ENCODE assay signal across 14 cellular contexts in the genomic region with DNA sequence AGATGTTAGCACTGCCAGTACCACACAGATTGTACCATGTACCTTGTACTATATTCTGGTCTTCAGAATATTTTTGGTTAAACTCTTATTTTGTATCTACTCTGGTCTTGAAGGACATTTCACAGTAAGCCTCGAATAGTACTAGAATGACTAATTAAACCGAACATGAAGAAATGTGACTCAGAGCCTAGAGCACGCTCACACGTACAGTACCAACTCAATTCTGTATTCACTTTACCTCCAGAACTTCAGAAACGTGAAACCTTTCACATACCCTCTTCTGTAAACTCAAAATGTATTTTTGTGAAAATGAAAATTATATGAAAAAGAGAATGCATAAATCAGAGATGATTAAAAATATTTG.
DNase-seq lines count a peak whose midpoint lies in the region; ATAC-seq and TF ChIP-seq lines count a peak whose summit lies in the region.
"Had no signal": no experiment of that assay in that cellular context is flagged by ENCODE, and none has a peak within 500 bp of the region (broad histone marks: within the 10 kb centered on the region; RNA-seq: fewer than 3 reads in every experiment).

No MANE protein-coding gene starts in this region.

- no peak overlapping the region for H3K4me3 Mint-ChIP-seq in glutamatergic neuron (ENCODE audit: unreplicated experiment)
- H3K4me3 Mint-ChIP-seq: CD4-positive, alpha-beta T cell; T-cell had no signal

- no peak for TF ChIP-seq POLR2A in gastrocnemius medialis (IDR thresholded peaks at IDR 0.05)

- no peaks in the 10 kb centered on the region for H3K27me3 ChIP-seq in GM23248 (replicated peaks; ENCODE audit: insufficient read depth)
- no peaks in the 10 kb centered on the region for H3K27me3 ChIP-seq in adipocyte (replicated peaks; ENCODE audit: control insufficient read depth, insufficient read depth, low read length)
- no peaks in the 10 kb centered on the region for H3K27me3 ChIP-seq in gastrocnemius medialis

- H3K9me3 ChIP-seq in GM23248 (ENCODE audit: low read depth) = no peaks in the 10 kb centered on the region
- H3K9me3 ChIP-seq in adipocyte (ENCODE audit: control insufficient read depth, low read length) = no peaks in the 10 kb centered on the region
- H3K9me3 ChIP-seq in gastrocnemius medialis = no peaks in the 10 kb centered on the region

- H3K9ac ChIP-seq in GM23248 (no peak overlapping the region; the same call in 1 of the 2 replicates), adipocyte (ENCODE audit: low read length) (no peak overlapping the region)

- H3K36me3 Mint-ChIP-seq in glutamatergic neuron (ENCODE audit: unreplicated experiment) = no peaks in the 10 kb centered on the region
- H3K36me3 Mint-ChIP-seq: T-cell had no signal

- H3K4me1 ChIP-seq in GM23248 (ENCODE audit: insufficient read depth) = peaks cover 53% of the 10 kb centered on the region
- H3K4me1 ChIP-seq in adipocyte (ENCODE audit: control insufficient read depth, insufficient read depth, low read length) = peaks cover 19% of the 10 kb centered on the region
- H3K4me1 ChIP-seq in gastrocnemius medialis = no peaks in the 10 kb centered on the region

- H3K4me3 ChIP-seq in GM23248 = no peak overlapping the region
- H3K4me3 ChIP-seq in adipocyte (ENCODE audit: low read length) = no peak overlapping the region
- no peak overlapping the region for H3K4me3 ChIP-seq in gastrocnemius medialis

- WGBS in GM23248 (ENCODE audit: low coverage in 1 of 2, low lambda C conversion rate in 2 of 2, missing lambda C conversion rate in 2 of 2), 2 experiments = 2 to 3% methylated on average over 5 of the region's 5 CpGs

- ATAC-seq in gastrocnemius medialis = no peak
- no peak for ATAC-seq in HG03521 (IDR thresholded peaks at IDR 0.05; ENCODE audit: unreplicated experiment)
- no peak for ATAC-seq in left lobe of liver
- ATAC-seq: HCT116, sciatic nerve, T-cell had no signal

- peak overlapping the region; percentile 62 for H3K4me2 ChIP-seq in GM23248 (ENCODE audit: unreplicated experiment)

- no peaks in the 10 kb centered on the region for H3K79me2 ChIP-seq in GM23248 (ENCODE audit: insufficient read depth)

- DNase-seq in A172 (ENCODE audit: low spot score) (peak; percentile 57), GM23248 (peak; percentile 92), adipocyte (ENCODE audit: low read depth) (peak; percentile 65), glutamatergic neuron (no peak), NCI-H1436 treated with DMSO at 0.1 percent for 48 hours (lab: John Stamatoyannopoulos, UW) (no peak), gastrocnemius medialis (no peak), left lobe of liver (ENCODE audit: low spot score) (no peak)
- DNase-seq: CD4-positive, alpha-beta T cell; cerebellar nuclear complex; NCI-H526 treated with DMSO at 0.1 percent for 48 hours; T-cell had no signal

- peak overlapping the region; percentile 73 for H3K27ac Mint-ChIP-seq in glutamatergic neuron (ENCODE audit: unreplicated experiment)
- H3K27ac Mint-ChIP-seq: CD4-positive, alpha-beta T cell; T-cell had no signal

- H3K9me3 Mint-ChIP-seq in glutamatergic neuron (ENCODE audit: unreplicated experiment) = no peaks in the 10 kb centered on the region
- H3K9me3 Mint-ChIP-seq: CD4-positive, alpha-beta T cell; T-cell had no signal

- peak overlapping the region; percentile 64; the same call in 1 of the 2 replicates for H3K27ac ChIP-seq in GM23248
- no peak overlapping the region for H3K27ac ChIP-seq in gastrocnemius medialis

- no peaks in the 10 kb centered on the region for H3K9me2 ChIP-seq in GM23248 (ENCODE audit: insufficient read depth)

- intact Hi-C loops in gastrocnemius medialis (cut with DNase I; ENCODE audit: low total_unique reads) = no loop called here

- in situ Hi-C loops in GM23248 (cut with MboI) = no loop called here
- in situ Hi-C loops in gastrocnemius medialis (cut with MboI; ENCODE audit: low sequenced_read_pairs in 4 of 4) = no loop called here

- peaks cover 46% of the 10 kb centered on the region for H3F3A ChIP-seq in GM23248 (ENCODE audit: insufficient read depth)

- H3K36me3 ChIP-seq in GM23248 (ENCODE audit: low read depth) = no peaks in the 10 kb centered on the region
- H3K36me3 ChIP-seq in adipocyte (ENCODE audit: control insufficient read depth, insufficient read depth, low read length, severe bottlenecking) = no peaks in the 10 kb centered on the region
- H3K36me3 ChIP-seq in gastrocnemius medialis = no peaks in the 10 kb centered on the region

- H3K4me1 Mint-ChIP-seq in glutamatergic neuron (ENCODE audit: low read depth, unreplicated experiment) = peaks cover 30% of the 10 kb centered on the region

- no peaks in the 10 kb centered on the region for H3K27me3 Mint-ChIP-seq in glutamatergic neuron (ENCODE audit: unreplicated experiment)
- H3K27me3 Mint-ChIP-seq: CD4-positive, alpha-beta T cell; T-cell had no signal

- H4K20me1 ChIP-seq in GM23248 (ENCODE audit: insufficient read depth) = no peaks in the 10 kb centered on the region

- H2AFZ ChIP-seq in GM23248 = no peak overlapping the region

- TF ChIP-seq CTCF in glutamatergic neuron (IDR thresholded peaks at IDR 0.05; ENCODE audit: partially characterized antibody, unreplicated experiment) (no peak), gastrocnemius medialis (IDR thresholded peaks at IDR 0.05 in 4 of 5, conservative IDR thresholded peaks at IDR 0.05 in 1 of 5) (no peak)

Comparison
In these comparisons a context has a peak if more than half of its experiments do, and no peak if none do; other contexts are left out.
1. DNase-seq: peak in A172 (single experiment), GM23248 (single experiment) and adipocyte (single experiment); none in glutamatergic neuron (single experiment), NCI-H1436 treated with DMSO at 0.1 percent for 48 hours (single experiment), gastrocnemius medialis (0 of 2) and left lobe of liver (single experiment).